Comparison of ENCODE assay signal across 23 cellular contexts in the genomic region with DNA sequence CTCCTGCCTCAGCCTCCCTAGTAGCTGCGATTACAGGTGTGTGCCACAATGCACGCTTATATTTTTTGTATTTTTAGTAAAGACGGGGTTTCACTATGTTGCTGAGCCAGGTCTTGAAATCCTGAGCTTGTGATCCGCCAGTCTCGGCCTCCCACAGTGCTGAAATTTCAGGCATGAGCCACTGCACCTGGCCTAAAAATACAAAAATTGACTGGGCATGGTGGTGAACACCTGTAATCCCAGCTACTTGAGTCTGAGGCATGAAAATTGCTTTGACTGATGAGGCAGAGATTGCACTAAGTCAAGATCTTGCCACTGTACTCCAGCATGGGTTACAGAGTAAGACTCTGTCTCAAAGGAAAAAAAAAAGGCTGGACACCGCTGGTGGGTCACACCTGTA. TPM values are rescaled to one million over a fixed set of nuclear protein-coding genes. Genes with fewer than 3 reads are reported as not detected.
DNase-seq lines count a peak whose midpoint lies in the region; ATAC-seq and TF ChIP-seq lines count a peak whose summit lies in the region.
"Had no signal": no experiment of that assay in that cellular context is flagged by ENCODE, and none has a peak within 500 bp of the region (broad histone marks: within the 10 kb centered on the region; RNA-seq: fewer than 3 reads in every experiment).

No MANE protein-coding gene starts in this region.

- no peaks in the 10 kb centered on the region for H3K9me3 ChIP-seq in Karpas-422 (ENCODE audit: low read length)
- H3K9me3 ChIP-seq in spleen: no peaks in the 10 kb centered on the region
- H3K9me3 ChIP-seq: A549; BE2C; BLaER1 treated with 17β-estradiol and CSF1 and Interleukin-3, amounts not matched to agents 10 nM and 100 nM had no signal

- ATAC-seq in memory B cell (ENCODE audit: low read depth) (no peak), GM21786 (IDR thresholded peaks at IDR 0.05; ENCODE audit: unreplicated experiment) (no peak)
- ATAC-seq: A549 had no signal

- no peaks in the 10 kb centered on the region for H3K79me2 ChIP-seq in Karpas-422 (ENCODE audit: low read length)

- H3K36me3 ChIP-seq in Karpas-422 (ENCODE audit: insufficient read depth, low read length): no peaks in the 10 kb centered on the region
- no peaks in the 10 kb centered on the region for H3K36me3 ChIP-seq in spleen
- H3K36me3 ChIP-seq: BE2C had no signal

- in situ Hi-C loops in G401 (cut with HindIII; ENCODE audit: low sequenced_read_pairs): no loop called here

- H3K9me3 Mint-ChIP-seq in memory B cell: no peaks in the 10 kb centered on the region
- no peaks in the 10 kb centered on the region for H3K9me3 Mint-ChIP-seq in activated CD4-positive, alpha-beta T cell treated with anti-CD3 and anti-CD28 coated beads, Interleukin-2, amount 10 ng/mL, durations not matched to agents 24 days and 14 days
- H3K9me3 Mint-ChIP-seq: CD4-positive, alpha-beta T cell; CD8-positive, alpha-beta memory T cell; H9; HFFc6 had no signal

- TF ChIP-seq CTCF in coronary artery (IDR thresholded peaks at IDR 0.05): no peak
- no peak for TF ChIP-seq CTCF in spleen (IDR thresholded peaks at IDR 0.05 in 8 of 11, conservative IDR thresholded peaks at IDR 0.05 in 3 of 11)

- H3K27me3 Mint-ChIP-seq in memory B cell: no peaks in the 10 kb centered on the region
- no peaks in the 10 kb centered on the region for H3K27me3 Mint-ChIP-seq in activated CD4-positive, alpha-beta T cell treated with anti-CD3 and anti-CD28 coated beads, Interleukin-2, amount 10 ng/mL, durations not matched to agents 24 days and 14 days
- H3K27me3 Mint-ChIP-seq: CD4-positive, alpha-beta T cell; CD8-positive, alpha-beta memory T cell had no signal

- no peak overlapping the region for H3K9ac ChIP-seq in Karpas-422 (ENCODE audit: low read length)
- H3K9ac ChIP-seq: BLaER1 treated with 17β-estradiol and CSF1 and Interleukin-3, amounts not matched to agents 10 nM and 100 nM; GM23248 had no signal

- H3K4me2 ChIP-seq in Karpas-422 (ENCODE audit: low read depth, low read length, poor library complexity, severe bottlenecking): no peak overlapping the region
- H3K4me2 ChIP-seq: A549 had no signal

- H3K4me3 Mint-ChIP-seq in memory B cell: no peak overlapping the region
- no peak overlapping the region for H3K4me3 Mint-ChIP-seq in activated CD4-positive, alpha-beta T cell treated with anti-CD3 and anti-CD28 coated beads, Interleukin-2, amount 10 ng/mL, durations not matched to agents 24 days and 14 days
- H3K4me3 Mint-ChIP-seq: CD14-positive monocyte; CD4-positive, alpha-beta T cell; CD8-positive, alpha-beta memory T cell; H9; HFFc6 had no signal

- H3K27ac ChIP-seq in Karpas-422 (ENCODE audit: low read length): no peak overlapping the region
- H3K27ac ChIP-seq in coronary artery: no peak overlapping the region
- no peak overlapping the region for H3K27ac ChIP-seq in spleen
- H3K27ac ChIP-seq: A549, GM23248 had no signal

- no peaks in the 10 kb centered on the region for H3K36me3 Mint-ChIP-seq in memory B cell
- H3K36me3 Mint-ChIP-seq in activated CD4-positive, alpha-beta T cell treated with anti-CD3 and anti-CD28 coated beads, Interleukin-2, amount 10 ng/mL, durations not matched to agents 24 days and 14 days (ENCODE audit: low read depth): no peaks in the 10 kb centered on the region
- H3K36me3 Mint-ChIP-seq: CD8-positive, alpha-beta memory T cell had no signal

- WGBS in spleen, 5 donors: 96 to 98% (median 97%) methylated on average over 6 of the region's 6 CpGs

- no peaks in the 10 kb centered on the region for H4K20me1 ChIP-seq in Karpas-422 (ENCODE audit: insufficient read depth, low read depth, low read length)

- DNase-seq in Karpas-422 (peak; percentile 38), coronary artery (ENCODE audit: low spot score) (peak; percentile 19), memory B cell (ENCODE audit: low spot score in 2 of 2) (no peak), spleen (peak; percentile 4), G401 (ENCODE audit: low spot score) (no peak)
- no peak for DNase-seq in activated CD4-positive, alpha-beta T cell treated with anti-CD3 and anti-CD28 coated beads, Interleukin-2, amount 10 ng/mL, durations not matched to agents 24 days and 14 days
- DNase-seq: 8988T; ACHN; AML-193; BE2C; CD4-positive, alpha-beta T cell; CD8-positive, alpha-beta memory T cell; DMS 273 treated with DMSO at 0.1 percent for 48 hours; DMS79; EL; GF-D8; GM23248; H9; HFFc6 had no signal

- no peaks in the 10 kb centered on the region for H3K9me2 ChIP-seq in Karpas-422 (replicated peaks; ENCODE audit: insufficient read depth, low read length)

- intact Hi-C loops in spleen (cut with DNase I; ENCODE audit: low total_unique reads): no loop called here
- intact Hi-C loops in activated CD4-positive, alpha-beta T cell treated with anti-CD3 and anti-CD28 coated beads, Interleukin-2, amount 10 ng/mL, durations not matched to agents 24 days and 14 days (cut with micrococcal nuclease): no loop called here

- H3K4me3 ChIP-seq in Karpas-422 (ENCODE audit: low read length): no peak overlapping the region
- no peak overlapping the region for H3K4me3 ChIP-seq in coronary artery
- no peak overlapping the region for H3K4me3 ChIP-seq in spleen
- H3K4me3 ChIP-seq: A549; BLaER1 treated with 17β-estradiol and CSF1 and Interleukin-3, amounts not matched to agents 10 nM and 100 nM; GM23248 had no signal

- peak overlapping the region; percentile 45 for H3K27ac Mint-ChIP-seq in memory B cell
- no peak overlapping the region for H3K27ac Mint-ChIP-seq in activated CD4-positive, alpha-beta T cell treated with anti-CD3 and anti-CD28 coated beads, Interleukin-2, amount 10 ng/mL, durations not matched to agents 24 days and 14 days
- H3K27ac Mint-ChIP-seq: CD4-positive, alpha-beta T cell; CD8-positive, alpha-beta memory T cell; HFFc6 had no signal

- no peak for TF ChIP-seq POLR2A in spleen (IDR thresholded peaks at IDR 0.05)

- H3K27me3 ChIP-seq in Karpas-422 (ENCODE audit: low read length) (no peaks in the 10 kb centered on the region), spleen (replicated peaks in 1 of 7) (no peaks in the 10 kb centered on the region)
- H3K27me3 ChIP-seq: BE2C; BLaER1 treated with 17β-estradiol and CSF1 and Interleukin-3, amounts not matched to agents 10 nM and 100 nM had no signal

- no peak overlapping the region for H2AFZ ChIP-seq in Karpas-422 (ENCODE audit: low read length)
- H2AFZ ChIP-seq: GM23248 had no signal

- H3K4me1 ChIP-seq in Karpas-422 (ENCODE audit: low read length) (no peaks in the 10 kb centered on the region), spleen (no peaks in the 10 kb centered on the region)
- H3K4me1 ChIP-seq: BE2C had no signal

- no peaks in the 10 kb centered on the region for H3K4me1 Mint-ChIP-seq in memory B cell
- H3K4me1 Mint-ChIP-seq in activated CD4-positive, alpha-beta T cell treated with anti-CD3 and anti-CD28 coated beads, Interleukin-2, amount 10 ng/mL, durations not matched to agents 24 days and 14 days: no peaks in the 10 kb centered on the region
- H3K4me1 Mint-ChIP-seq: CD8-positive, alpha-beta memory T cell; H9 had no signal

RNA-seq across cellular contexts. Expression of a gene that starts 13.1 kb away (rescaled TPM):
- 38.9 and 73.2 TPM in 2 replicates for total RNA-seq in Karpas-422 (2014; rRNA removed; shearing (Covaris generic); ENCODE audit: low replicate concordance)
- 10 to 100 TPM; 19.0 to 38.0 (median 25.8) TPM for total RNA-seq in spleen
- polyA plus RNA-seq in spleen: 10 to 100 TPM; 40.6 to 61.6 (median 53.8) TPM
- 47.4 and 47.7 TPM in 2 replicates for total RNA-seq in activated CD4-positive, alpha-beta T cell treated with anti-CD3 and anti-CD28 coated beads, Interleukin-2, amount 10 ng/mL, durations not matched to agents 24 days and 14 days
- total RNA-seq in G401 (2014; rRNA removed; shearing (Covaris generic)): 164 and 173 TPM in 2 replicates

RNA-seq across cellular contexts. Expression of a gene that starts 19.2 kb away (rescaled TPM):
- total RNA-seq in Karpas-422 (2014; rRNA removed; shearing (Covaris generic); ENCODE audit: low replicate concordance): 378 and 638 TPM in 2 replicates
- total RNA-seq in spleen: 100 to 1,000 TPM; 140 to 251 (median 216) TPM
- polyA plus RNA-seq in spleen: 100 to 1,000 TPM; 127 to 159 (median 158) TPM
- total RNA-seq in activated CD4-positive, alpha-beta T cell treated with anti-CD3 and anti-CD28 coated beads, Interleukin-2, amount 10 ng/mL, durations not matched to agents 24 days and 14 days: 831 and 846 TPM in 2 replicates
- 794 and 1,249 TPM in 2 replicates for total RNA-seq in G401 (2014; rRNA removed; shearing (Covaris generic))

RNA-seq across cellular contexts. Expression of a gene that starts 32.5 kb away (rescaled TPM):
- 0.04 TPM in 1 of 2 replicates, not detected in the other for total RNA-seq in Karpas-422 (2014; rRNA removed; shearing (Covaris generic); ENCODE audit: low replicate concordance)
- total RNA-seq in spleen: 10 to 100 TPM in 4 of 7 donors, 1 to 10 TPM in 3; 5.6 to 18.5 (median 10.0) TPM
- polyA plus RNA-seq in spleen: 10 to 100 TPM in 1 of 3 donors, 1 to 10 TPM in 2; 4.1 to 15.1 (median 9.5) TPM
- total RNA-seq in activated CD4-positive, alpha-beta T cell treated with anti-CD3 and anti-CD28 coated beads, Interleukin-2, amount 10 ng/mL, durations not matched to agents 24 days and 14 days: 22.9 and 24.3 TPM in 2 replicates
- total RNA-seq in G401 (2014; rRNA removed; shearing (Covaris generic)): 34.8 and 36.7 TPM in 2 replicates

RNA-seq across cellular contexts. Expression of a gene that starts 54.1 kb away (rescaled TPM):
- total RNA-seq in Karpas-422 (2014; rRNA removed; shearing (Covaris generic); ENCODE audit: low replicate concordance): 29.3 and 47.6 TPM in 2 replicates
- 10 to 100 TPM; 21.5 to 73.4 (median 24.4) TPM for total RNA-seq in spleen
- 10 to 100 TPM; 31.7 to 51.0 (median 41.5) TPM for polyA plus RNA-seq in spleen
- 46.9 and 48.4 TPM in 2 replicates for total RNA-seq in activated CD4-positive, alpha-beta T cell treated with anti-CD3 and anti-CD28 coated beads, Interleukin-2, amount 10 ng/mL, durations not matched to agents 24 days and 14 days
- total RNA-seq in G401 (2014; rRNA removed; shearing (Covaris generic)): 36.4 and 40.2 TPM in 2 replicates

Comparison
In these comparisons a context has a peak if more than half of its experiments do, and no peak if none do; other contexts are left out.
1. DNase-seq: peak in Karpas-422 (single experiment), coronary artery (single experiment) and spleen (single experiment); none in memory B cell (0 of 2), activated CD4-positive, alpha-beta T cell treated with anti-CD3 and anti-CD28 coated beads, Interleukin-2, amount 10 ng/mL, durations not matched to agents 24 days and 14 days (single experiment) and G401 (single experiment).